1 cellular context compared by ENCODE assay signal in genomic region chr19:12581100-12581499, GRCh38.
TF ChIP-seq lines count a peak whose summit lies in the region.

No MANE protein-coding gene starts in this region.

TF ChIP-seq in GM23338, 12 proteins besides CTCF, POLR2A, EP300 and RAD21 (continued from another document):
- TF ChIP-seq ZNF462 (CRISPR knock-in tag; IDR thresholded peaks at IDR 0.05) = no peak
- TF ChIP-seq POLR2AphosphoS5 (IDR thresholded peaks at IDR 0.05; ENCODE audit: low read depth) = no peak
- no peak for TF ChIP-seq CREB1 (CRISPR knock-in tag; IDR thresholded peaks at IDR 0.05; ENCODE audit: low read depth)
- no peak for TF ChIP-seq JUNB (IDR thresholded peaks at IDR 0.05; ENCODE audit: unreplicated experiment)
- TF ChIP-seq ZNF331 (CRISPR knock-in tag; IDR thresholded peaks at IDR 0.05; ENCODE audit: low read depth) = no peak
- no peak for TF ChIP-seq EZH2phosphoT487 (IDR thresholded peaks at IDR 0.05; ENCODE audit: unreplicated experiment)
- no peak for TF ChIP-seq EZH2 (IDR thresholded peaks at IDR 0.05; ENCODE audit: low read depth, unreplicated experiment)
- TF ChIP-seq STAT1 (IDR thresholded peaks at IDR 0.05; ENCODE audit: unreplicated experiment) = no peak
- TF ChIP-seq, protein P1, sequence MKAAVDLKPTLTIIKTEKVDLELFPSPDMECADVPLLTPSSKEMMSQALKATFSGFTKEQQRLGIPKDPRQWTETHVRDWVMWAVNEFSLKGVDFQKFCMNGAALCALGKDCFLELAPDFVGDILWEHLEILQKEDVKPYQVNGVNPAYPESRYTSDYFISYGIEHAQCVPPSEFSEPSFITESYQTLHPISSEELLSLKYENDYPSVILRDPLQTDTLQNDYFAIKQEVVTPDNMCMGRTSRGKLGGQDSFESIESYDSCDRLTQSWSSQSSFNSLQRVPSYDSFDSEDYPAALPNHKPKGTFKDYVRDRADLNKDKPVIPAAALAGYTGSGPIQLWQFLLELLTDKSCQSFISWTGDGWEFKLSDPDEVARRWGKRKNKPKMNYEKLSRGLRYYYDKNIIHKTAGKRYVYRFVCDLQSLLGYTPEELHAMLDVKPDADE (IDR thresholded peaks at IDR 0.05) = no peak
- no peak for TF ChIP-seq ZNF114 (CRISPR knock-in tag; IDR thresholded peaks at IDR 0.05)
- no peak for TF ChIP-seq REST (IDR thresholded peaks at IDR 0.05; ENCODE audit: unreplicated experiment)
TF ChIP-seq in GM23338: peak in this region for 0.
